23 cellular contexts compared by ENCODE assay signal in genomic region chr15:66018178-66018797, GRCh38.
"Had no signal": no experiment of that assay in that cellular context is flagged by ENCODE, and none has a peak within 500 bp of the region (broad histone marks: within the 10 kb centered on the region; RNA-seq: fewer than 3 reads in every experiment).

No MANE protein-coding gene starts in this region.

- H3K9me3 Mint-ChIP-seq: activated CD8-positive, alpha-beta T cell treated with anti-CD3 and anti-CD28 coated beads for 36 hours; activated naive CD4-positive, alpha-beta T cell treated with anti-CD3 and anti-CD28 coated beads, Interleukin-2, amount 50 U/mL, for 72 hours; activated T-helper 2 cell treated with anti-CD3 and anti-CD28 coated beads, Interferon-gamma antibody, Interleukin-2, Interleukin-4, amounts not matched to agents 10 μg/mL and 5 μg/mL and 100 μg/mL, durations not matched to agents 14 hours and 24 hours and 36 hours; dendritic cell treated with granulocyte-macrophage colony-stimulating factor and Interleukin-4, amounts not matched to agents 40 ng/mL and 50 ng/mL, for 4 days; endodermal cell; stimulated activated memory B cell treated with anti-CD40 and anti-IgM and Interleukin-4, amounts not matched to agents 10 μg/mL and 1 μg/mL and 100 μg/mL, for 72 hours; stimulated activated naive CD8-positive, alpha-beta T cell treated with anti-CD3 and anti-CD28 coated beads, Interleukin-15, amount 100 ng/mL, for 72 hours had no signal

- H3K27ac Mint-ChIP-seq: activated CD8-positive, alpha-beta T cell treated with anti-CD3 and anti-CD28 coated beads for 36 hours; activated naive CD4-positive, alpha-beta T cell treated with anti-CD3 and anti-CD28 coated beads, Interleukin-2, amount 50 U/mL, for 72 hours; activated T-helper 2 cell treated with anti-CD3 and anti-CD28 coated beads, Interferon-gamma antibody, Interleukin-2, Interleukin-4, amounts not matched to agents 10 μg/mL and 5 μg/mL and 100 μg/mL, durations not matched to agents 14 hours and 24 hours and 36 hours; dendritic cell treated with granulocyte-macrophage colony-stimulating factor and Interleukin-4, amounts not matched to agents 40 ng/mL and 50 ng/mL, for 4 days; endodermal cell; nephron; stimulated activated memory B cell treated with anti-CD40 and anti-IgM and Interleukin-4, amounts not matched to agents 10 μg/mL and 1 μg/mL and 100 μg/mL, for 72 hours; stimulated activated naive CD8-positive, alpha-beta T cell treated with anti-CD3 and anti-CD28 coated beads, Interleukin-15, amount 100 ng/mL, for 72 hours had no signal

- H3K4me3 Mint-ChIP-seq: activated CD8-positive, alpha-beta T cell treated with anti-CD3 and anti-CD28 coated beads for 36 hours; central memory CD8-positive, alpha-beta T cell; dendritic cell treated with granulocyte-macrophage colony-stimulating factor and Interleukin-4, amounts not matched to agents 40 ng/mL and 50 ng/mL, for 4 days; endodermal cell; nephron; stimulated activated memory B cell treated with anti-CD40 and anti-IgM and Interleukin-4, amounts not matched to agents 10 μg/mL and 1 μg/mL and 100 μg/mL, for 72 hours; stimulated activated naive CD8-positive, alpha-beta T cell treated with anti-CD3 and anti-CD28 coated beads, Interleukin-15, amount 100 ng/mL, for 72 hours had no signal

- H3K4me1 Mint-ChIP-seq: central memory CD8-positive, alpha-beta T cell; stimulated activated memory B cell treated with anti-CD40 and anti-IgM and Interleukin-4, amounts not matched to agents 10 μg/mL and 1 μg/mL and 100 μg/mL, for 72 hours; stimulated activated naive CD8-positive, alpha-beta T cell treated with anti-CD3 and anti-CD28 coated beads, Interleukin-15, amount 100 ng/mL, for 72 hours had no signal

- ATAC-seq: activated CD8-positive, alpha-beta T cell treated with anti-CD3 and anti-CD28 coated beads for 36 hours; activated naive CD4-positive, alpha-beta T cell treated with anti-CD3 and anti-CD28 coated beads, Interleukin-2, amount 50 U/mL, for 72 hours; esophagus mucosa; left cardiac atrium; left ventricle myocardium superior; pancreas; sciatic nerve; stimulated activated memory B cell treated with anti-CD40 and anti-IgM and Interleukin-4, amounts not matched to agents 10 μg/mL and 1 μg/mL and 100 μg/mL, for 72 hours; stimulated activated naive CD8-positive, alpha-beta T cell treated with anti-CD3 and anti-CD28 coated beads, Interleukin-15, amount 100 ng/mL, for 72 hours had no signal

- H3K36me3 Mint-ChIP-seq: activated naive CD4-positive, alpha-beta T cell treated with anti-CD3 and anti-CD28 coated beads, Interleukin-2, amount 50 U/mL, for 72 hours; stimulated activated memory B cell treated with anti-CD40 and anti-IgM and Interleukin-4, amounts not matched to agents 10 μg/mL and 1 μg/mL and 100 μg/mL, for 72 hours had no signal

- DNase-seq: activated CD4-positive, alpha-beta T cell treated with anti-CD3 and anti-CD28 coated beads for 1 hour; activated CD4-positive, alpha-beta T cell treated with anti-CD3 and anti-CD28 coated beads, Interleukin-2, amount 50 U/mL, for 1 hour; activated CD8-positive, alpha-beta T cell treated with anti-CD3 and anti-CD28 coated beads for 36 hours; activated T-cell treated with anti-CD3 and anti-CD28 coated beads, Interleukin-2, amount 50 U/mL, for 48 hours; endodermal cell; foreskin fibroblast; head of caudate nucleus; hippocampal formation; left cardiac atrium; left ventricle myocardium superior; pancreas; retina; stimulated activated CD4-positive, alpha-beta T cell treated with anti-CD3 and anti-CD28 coated beads, Interleukin-12 subunit alpha, Interleukin-12 subunit beta, amount 100 ng/mL, for 4 hours; stimulated activated CD4-positive, alpha-beta T cell treated with anti-CD3 and anti-CD28 coated beads, Interleukin-4, amount 100 ng/mL, for 1 hour; stimulated activated naive CD8-positive, alpha-beta T cell treated with anti-CD3 and anti-CD28 coated beads, Interleukin-15, amount 100 ng/mL, for 72 hours had no signal
